9 cellular contexts compared by ENCODE assay signal in the genomic region with DNA sequence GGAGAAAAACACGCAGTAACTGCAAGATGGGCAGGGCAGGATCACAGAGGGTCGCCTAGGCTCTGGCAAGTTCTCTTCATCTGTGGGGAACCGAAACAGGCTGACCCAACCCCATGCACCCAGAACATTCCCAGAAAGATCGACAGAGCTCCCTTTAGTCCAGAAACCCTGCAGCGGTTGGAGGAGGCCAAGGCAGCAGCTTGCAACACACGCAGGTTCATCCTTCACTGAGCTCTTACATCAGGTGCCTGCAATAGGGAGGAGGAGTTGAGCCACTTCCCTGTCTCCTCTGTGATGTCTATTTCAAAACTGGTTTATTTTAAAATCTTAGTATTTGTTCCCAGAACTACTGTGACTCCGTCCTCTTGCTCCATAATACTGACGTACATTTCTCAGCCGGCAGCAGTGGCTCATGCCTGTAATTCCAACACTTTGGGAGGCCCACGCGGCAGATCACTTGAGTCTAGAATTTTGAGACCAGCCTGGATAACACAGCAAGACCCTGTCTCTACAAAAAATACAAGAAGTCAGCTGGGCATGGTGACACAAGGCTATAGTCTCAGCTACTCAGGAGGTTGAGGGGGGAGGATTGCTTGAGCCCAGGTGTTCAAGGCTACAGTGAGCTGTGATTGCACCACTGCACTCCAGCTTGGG. TPM values are rescaled to one million over a fixed set of nuclear protein-coding genes. Genes with fewer than 3 reads are reported as not detected.
DNase-seq lines count a peak whose midpoint lies in the region; ATAC-seq and TF ChIP-seq lines count a peak whose summit lies in the region.
"Had no signal": no experiment of that assay in that cellular context is flagged by ENCODE, and none has a peak within 500 bp of the region (broad histone marks: within the 10 kb centered on the region; RNA-seq: fewer than 3 reads in every experiment).

No MANE protein-coding gene starts in this region.

- TF ChIP-seq CTCF in esophagus muscularis mucosa (IDR thresholded peaks at IDR 0.05) (no peak), upper lobe of left lung (IDR thresholded peaks at IDR 0.05) (no peak), endodermal cell (conservative IDR thresholded peaks at IDR 0.05) (no peak), nephron progenitor cell (IDR thresholded peaks at IDR 0.05) (no peak)

- peak; percentile 85 for DNase-seq in NOMO-1 treated with dmso at 0.1 percent for 144 hours (lab: John Stamatoyannopoulos, UW; ENCODE audit: unreplicated experiment)
- no peak for DNase-seq in esophagus muscularis mucosa (ENCODE audit: extremely low spot score)
- DNase-seq in naive B cell: no peak
- DNase-seq in upper lobe of left lung: peak in 1 of 2 donors; percentile 90
- no peak for DNase-seq in endodermal cell
- DNase-seq in nephron progenitor cell: no peak
- DNase-seq: T-helper 9 cell had no signal

- ATAC-seq in naive B cell (ENCODE audit: low read depth in 2 of 2) (peak; percentile 37 to 42), upper lobe of left lung (ENCODE audit: low FRiP score in 2 of 2) (peak; percentile 60 to 70), HG02678 (IDR thresholded peaks at IDR 0.05; ENCODE audit: unreplicated experiment) (no peak)

- H3K9me3 ChIP-seq in esophagus muscularis mucosa (peaks cover 0 to 8% (median 6%) of the 10 kb centered on the region in 4 donors), upper lobe of left lung (peaks cover 0 to 4% (median 0%) of the 10 kb centered on the region in 4 donors), endodermal cell (ENCODE audit: control insufficient read depth, low read length) (no peaks in the 10 kb centered on the region)

- H3K27ac Mint-ChIP-seq in naive B cell: peak overlapping the region in 4 of 6 donors; percentile 71 to 93 (median 85)
- no peak overlapping the region for H3K27ac Mint-ChIP-seq in endodermal cell
- H3K27ac Mint-ChIP-seq in nephron progenitor cell: no peak overlapping the region

- H3K27me3 Mint-ChIP-seq in naive B cell: no peaks in the 10 kb centered on the region
- peaks cover 9% of the 10 kb centered on the region for H3K27me3 Mint-ChIP-seq in endodermal cell (ENCODE audit: insufficient read depth)
- H3K27me3 Mint-ChIP-seq in nephron progenitor cell (ENCODE audit: low read depth, poor library complexity): peaks cover 21% of the 10 kb centered on the region

- H3K4me1 ChIP-seq in esophagus muscularis mucosa (peaks cover 15 to 34% (median 30%) of the 10 kb centered on the region in 4 donors), upper lobe of left lung (peaks cover 23 to 46% (median 34%) of the 10 kb centered on the region in 4 donors), endodermal cell (ENCODE audit: control insufficient read depth, insufficient read depth, low read length) (no peaks in the 10 kb centered on the region)

- H3K4me3 ChIP-seq in esophagus muscularis mucosa (no peak overlapping the region), upper lobe of left lung (no peak overlapping the region), endodermal cell (ENCODE audit: low read length) (no peak overlapping the region)

- H3K4me1 Mint-ChIP-seq in naive B cell (peaks cover 19 to 39% (median 35%) of the 10 kb centered on the region in 3 donors), endodermal cell (no peaks in the 10 kb centered on the region), nephron progenitor cell (peaks cover 33% of the 10 kb centered on the region)

- H3K4me3 Mint-ChIP-seq in naive B cell (peak overlapping the region in 4 of 8 donors; percentile 0 to 87 (median 52)), endodermal cell (no peak overlapping the region), nephron progenitor cell (no peak overlapping the region)

- H3K27ac ChIP-seq in esophagus muscularis mucosa (replicated peaks in 1 of 4): peak overlapping the region; percentile 83 to 88 (median 86)
- H3K27ac ChIP-seq in upper lobe of left lung: peak overlapping the region; percentile 90 to 97 (median 94)
- H3K27ac ChIP-seq in endodermal cell (ENCODE audit: low read depth, low read length): no peak overlapping the region

- H3K9me3 Mint-ChIP-seq in naive B cell (peaks cover 0 to 5% (median 0%) of the 10 kb centered on the region in 7 donors), endodermal cell (no peaks in the 10 kb centered on the region), nephron progenitor cell (peaks cover 3% of the 10 kb centered on the region)

- H3K27me3 ChIP-seq in esophagus muscularis mucosa (no peaks in the 10 kb centered on the region), upper lobe of left lung (no peaks in the 10 kb centered on the region), endodermal cell (ENCODE audit: control insufficient read depth, insufficient read depth, low read length, poor library complexity, severe bottlenecking) (no peaks in the 10 kb centered on the region)

- no peaks in the 10 kb centered on the region for H3K36me3 ChIP-seq in esophagus muscularis mucosa
- no peaks in the 10 kb centered on the region for H3K36me3 ChIP-seq in upper lobe of left lung
- no peaks in the 10 kb centered on the region for H3K36me3 ChIP-seq in endodermal cell (ENCODE audit: control insufficient read depth, insufficient read depth, low read length)

- no peak for TF ChIP-seq POLR2A in esophagus muscularis mucosa (IDR thresholded peaks at IDR 0.05; ENCODE audit: low read depth)
- TF ChIP-seq POLR2A in upper lobe of left lung (IDR thresholded peaks at IDR 0.05): peak in 2 of 4 donors; percentile 51 to 75

- no peak overlapping the region for H3K9ac ChIP-seq in endodermal cell (ENCODE audit: extremely low read depth, low read length, poor library complexity, severe bottlenecking)

- intact Hi-C loops in esophagus muscularis mucosa (cut with DNase I): no loop called here

- TF ChIP-seq EP300 in esophagus muscularis mucosa (IDR thresholded peaks at IDR 0.05): peak; percentile 9
- peak; percentile 81 to 94 (median 85) for TF ChIP-seq EP300 in upper lobe of left lung (IDR thresholded peaks at IDR 0.05)

- 75% methylated on average over 11 of the region's 11 CpGs for WGBS in esophagus muscularis mucosa
- 36 to 61% methylated on average over 8 to 11 of the region's 11 CpGs for WGBS in upper lobe of left lung, 2 donors
- WGBS in endodermal cell (ENCODE audit: insufficient coverage in 1 of 2, insufficient read length in 1 of 2), 2 experiments: 92 to 96% methylated on average over 5 to 11 of the region's 11 CpGs

- H3K36me3 Mint-ChIP-seq in naive B cell (no peaks in the 10 kb centered on the region), endodermal cell (ENCODE audit: low read depth) (no peaks in the 10 kb centered on the region), nephron progenitor cell (ENCODE audit: low read depth) (no peaks in the 10 kb centered on the region)

RNA-seq across cellular contexts. Expression of a gene that starts 11.5 kb away (rescaled TPM):
- 10 to 100 TPM in 2 of 4 donors, 1 to 10 TPM in 2; 5.6 to 38.1 (median 20.7) TPM for total RNA-seq in esophagus muscularis mucosa
- 1 to 10 TPM in 4 of 6 donors, under 1 TPM in 2; 0.82 to 2.4 (median 1.1) TPM for polyA plus RNA-seq in naive B cell (ENCODE audit: low read depth in 6 of 6)
- total RNA-seq in upper lobe of left lung: 1,000 to 10,000 TPM in 2 of 6 donors, 100 to 1,000 TPM in 4; 145 to 3,249 (median 371) TPM
- under 1 TPM in 1 of 2 donors, not detected in 1; 0.09 TPM for total RNA-seq in endodermal cell
- 0.50 TPM for polyA plus RNA-seq in endodermal cell (2013, experiment 1 of 2)
- polyA plus RNA-seq in endodermal cell (2013, experiment 2 of 2): not detected
- polyA plus RNA-seq: neural cell had no signal

RNA-seq across cellular contexts. Expression of a gene that starts 13.9 kb away (rescaled TPM):
- not detected for total RNA-seq in esophagus muscularis mucosa
- under 1 TPM in 1 of 6 donors, not detected in 5; 0.23 TPM for polyA plus RNA-seq in naive B cell (ENCODE audit: low read depth in 6 of 6)
- 1 to 10 TPM in 5 of 6 donors, under 1 TPM in 1; 0.77 to 8.5 (median 4.3) TPM for total RNA-seq in upper lobe of left lung
- 1 to 10 TPM in 1 of 2 donors, under 1 TPM in 1; 0.22 to 1.0 TPM for total RNA-seq in endodermal cell
- polyA plus RNA-seq in endodermal cell (2013, experiment 1 of 2): 0.46 TPM
- 0.46 TPM for polyA plus RNA-seq in endodermal cell (2013, experiment 2 of 2)
- polyA plus RNA-seq: neural cell had no signal

RNA-seq across cellular contexts. Expression of a gene that starts 29.1 kb away (rescaled TPM):
- total RNA-seq in esophagus muscularis mucosa: 100 to 1,000 TPM; 121 to 176 (median 137) TPM
- polyA plus RNA-seq in naive B cell (ENCODE audit: low read depth in 6 of 6): 10 to 100 TPM in 5 of 6 donors, 1 to 10 TPM in 1; 10.0 to 13.8 (median 11.9) TPM
- total RNA-seq in upper lobe of left lung: 100 to 1,000 TPM in 5 of 6 donors, 10 to 100 TPM in 1; 96.6 to 239 (median 189) TPM
- 100 to 1,000 TPM in 1 of 2 donors, 10 to 100 TPM in 1; 66.8 to 123 TPM for total RNA-seq in endodermal cell
- 44.8 TPM for polyA plus RNA-seq in endodermal cell (2013, experiment 1 of 2)
- 37.9 TPM for polyA plus RNA-seq in endodermal cell (2013, experiment 2 of 2)

RNA-seq across cellular contexts. Expression of a gene that starts 48.4 kb away (rescaled TPM):
- total RNA-seq in esophagus muscularis mucosa (under 1 TPM in 1 of 4 donors, not detected in 3; 0.86 TPM), upper lobe of left lung (under 1 TPM in 3 of 6 donors, not detected in 3; 0.29 to 0.76 (median 0.40) TPM), endodermal cell (10 to 100 TPM; 70.2 to 83.1 TPM)
- polyA plus RNA-seq in naive B cell (ENCODE audit: low read depth in 6 of 6): under 1 TPM; 0.06 to 0.43 (median 0.23) TPM
- polyA plus RNA-seq in endodermal cell (2013, experiment 1 of 2): 11.8 TPM
- 12.1 TPM for polyA plus RNA-seq in endodermal cell (2013, experiment 2 of 2)
- polyA plus RNA-seq: neural cell had no signal

Comparison
In these comparisons a context has a peak if more than half of its experiments do, and no peak if none do; other contexts are left out.
1. H3K27ac Mint-ChIP-seq: peak in naive B cell (4 of 6); none in endodermal cell (single experiment) and nephron progenitor cell (single experiment).
2. RNA of a gene that starts 11.5 kb away (total RNA-seq): 145 to 3,249 TPM in upper lobe of left lung and 5.6 to 38.1 TPM in esophagus muscularis mucosa; 0.09 TPM in endodermal cell; every median in the first group is over 4 times any median in the second.